ENCODE assay signal across 1 cellular context in genomic region chr11:67317365-67318238, GRCh38.
TF ChIP-seq lines count a peak whose summit lies in the region.

No MANE protein-coding gene starts in this region.

TF ChIP-seq in HepG2, 621 proteins besides CTCF, POLR2A, EP300 and RAD21 (continued from another document and continues in another):
- TF ChIP-seq, protein P1, sequence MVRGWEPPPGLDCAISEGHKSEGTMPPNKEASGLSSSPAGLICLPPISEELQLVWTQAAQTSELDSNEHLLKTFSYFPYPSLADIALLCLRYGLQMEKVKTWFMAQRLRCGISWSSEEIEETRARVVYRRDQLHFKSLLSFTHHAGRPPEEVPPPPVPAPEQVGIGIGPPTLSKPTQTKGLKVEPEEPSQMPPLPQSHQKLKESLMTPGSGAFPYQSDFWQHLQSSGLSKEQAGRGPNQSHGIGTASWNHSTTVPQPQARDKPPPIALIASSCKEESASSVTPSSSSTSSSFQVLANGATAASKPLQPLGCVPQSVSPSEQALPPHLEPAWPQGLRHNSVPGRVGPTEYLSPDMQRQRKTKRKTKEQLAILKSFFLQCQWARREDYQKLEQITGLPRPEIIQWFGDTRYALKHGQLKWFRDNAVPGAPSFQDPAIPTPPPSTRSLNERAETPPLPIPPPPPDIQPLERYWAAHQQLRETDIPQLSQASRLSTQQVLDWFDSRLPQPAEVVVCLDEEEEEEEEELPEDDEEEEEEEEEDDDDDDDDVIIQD (CRISPR knock-in tag; IDR thresholded peaks at IDR 0.05; ENCODE audit: low read depth), result no peak
- peak; percentile 69 for TF ChIP-seq SUZ12 (IDR thresholded peaks at IDR 0.05; ENCODE audit: low read depth, low read length)
- peak; percentile 78 for TF ChIP-seq KMT2B (CRISPR knock-in tag; IDR thresholded peaks at IDR 0.05)
- no peak for TF ChIP-seq RARG (CRISPR knock-in tag; IDR thresholded peaks at IDR 0.05; ENCODE audit: low read depth)
- TF ChIP-seq, protein P2, sequence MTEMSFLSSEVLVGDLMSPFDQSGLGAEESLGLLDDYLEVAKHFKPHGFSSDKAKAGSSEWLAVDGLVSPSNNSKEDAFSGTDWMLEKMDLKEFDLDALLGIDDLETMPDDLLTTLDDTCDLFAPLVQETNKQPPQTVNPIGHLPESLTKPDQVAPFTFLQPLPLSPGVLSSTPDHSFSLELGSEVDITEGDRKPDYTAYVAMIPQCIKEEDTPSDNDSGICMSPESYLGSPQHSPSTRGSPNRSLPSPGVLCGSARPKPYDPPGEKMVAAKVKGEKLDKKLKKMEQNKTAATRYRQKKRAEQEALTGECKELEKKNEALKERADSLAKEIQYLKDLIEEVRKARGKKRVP (CRISPR knock-in tag; IDR thresholded peaks at IDR 0.05), result no peak; a peak in 1 of 4 replicates
- TF ChIP-seq BRD4 (CRISPR knock-in tag; IDR thresholded peaks at IDR 0.05), result no peak; the same call in 1 of the 2 replicates
- TF ChIP-seq FOXC1 (CRISPR knock-in tag; IDR thresholded peaks at IDR 0.05; ENCODE audit: borderline replicate concordance), result peak; percentile 63; the same call in 1 of the 2 replicates
- TF ChIP-seq ZNF7 (CRISPR knock-in tag; IDR thresholded peaks at IDR 0.05), result no peak
- peak; percentile 49; the same call in 1 of the 2 replicates for TF ChIP-seq ZNF335 (CRISPR knock-in tag; IDR thresholded peaks at IDR 0.05)
- no peak for TF ChIP-seq AGO2 (optimal IDR thresholded peaks at IDR 0.05; ENCODE audit: low read depth, low read length)
- no peak for TF ChIP-seq CEBPB (IDR thresholded peaks at IDR 0.05; ENCODE audit: borderline replicate concordance, low read depth, low read length)
- TF ChIP-seq NONO (IDR thresholded peaks at IDR 0.05), result no peak
- TF ChIP-seq NONO (CRISPR knock-in tag; conservative IDR thresholded peaks at IDR 0.05), result peak; percentile 84
- no peak; the same call in 1 of the 2 replicates for TF ChIP-seq ZBTB44 (CRISPR knock-in tag; IDR thresholded peaks at IDR 0.05)
- TF ChIP-seq DBP (CRISPR knock-in tag; IDR thresholded peaks at IDR 0.05; ENCODE audit: not compliant biosample characterization), result no peak
- TF ChIP-seq EED (CRISPR knock-in tag; IDR thresholded peaks at IDR 0.05), result peak; percentile 96
- no peak; the same call in 1 of the 2 replicates for TF ChIP-seq TGIF2 (CRISPR knock-in tag; IDR thresholded peaks at IDR 0.05)
- TF ChIP-seq, protein P3, sequence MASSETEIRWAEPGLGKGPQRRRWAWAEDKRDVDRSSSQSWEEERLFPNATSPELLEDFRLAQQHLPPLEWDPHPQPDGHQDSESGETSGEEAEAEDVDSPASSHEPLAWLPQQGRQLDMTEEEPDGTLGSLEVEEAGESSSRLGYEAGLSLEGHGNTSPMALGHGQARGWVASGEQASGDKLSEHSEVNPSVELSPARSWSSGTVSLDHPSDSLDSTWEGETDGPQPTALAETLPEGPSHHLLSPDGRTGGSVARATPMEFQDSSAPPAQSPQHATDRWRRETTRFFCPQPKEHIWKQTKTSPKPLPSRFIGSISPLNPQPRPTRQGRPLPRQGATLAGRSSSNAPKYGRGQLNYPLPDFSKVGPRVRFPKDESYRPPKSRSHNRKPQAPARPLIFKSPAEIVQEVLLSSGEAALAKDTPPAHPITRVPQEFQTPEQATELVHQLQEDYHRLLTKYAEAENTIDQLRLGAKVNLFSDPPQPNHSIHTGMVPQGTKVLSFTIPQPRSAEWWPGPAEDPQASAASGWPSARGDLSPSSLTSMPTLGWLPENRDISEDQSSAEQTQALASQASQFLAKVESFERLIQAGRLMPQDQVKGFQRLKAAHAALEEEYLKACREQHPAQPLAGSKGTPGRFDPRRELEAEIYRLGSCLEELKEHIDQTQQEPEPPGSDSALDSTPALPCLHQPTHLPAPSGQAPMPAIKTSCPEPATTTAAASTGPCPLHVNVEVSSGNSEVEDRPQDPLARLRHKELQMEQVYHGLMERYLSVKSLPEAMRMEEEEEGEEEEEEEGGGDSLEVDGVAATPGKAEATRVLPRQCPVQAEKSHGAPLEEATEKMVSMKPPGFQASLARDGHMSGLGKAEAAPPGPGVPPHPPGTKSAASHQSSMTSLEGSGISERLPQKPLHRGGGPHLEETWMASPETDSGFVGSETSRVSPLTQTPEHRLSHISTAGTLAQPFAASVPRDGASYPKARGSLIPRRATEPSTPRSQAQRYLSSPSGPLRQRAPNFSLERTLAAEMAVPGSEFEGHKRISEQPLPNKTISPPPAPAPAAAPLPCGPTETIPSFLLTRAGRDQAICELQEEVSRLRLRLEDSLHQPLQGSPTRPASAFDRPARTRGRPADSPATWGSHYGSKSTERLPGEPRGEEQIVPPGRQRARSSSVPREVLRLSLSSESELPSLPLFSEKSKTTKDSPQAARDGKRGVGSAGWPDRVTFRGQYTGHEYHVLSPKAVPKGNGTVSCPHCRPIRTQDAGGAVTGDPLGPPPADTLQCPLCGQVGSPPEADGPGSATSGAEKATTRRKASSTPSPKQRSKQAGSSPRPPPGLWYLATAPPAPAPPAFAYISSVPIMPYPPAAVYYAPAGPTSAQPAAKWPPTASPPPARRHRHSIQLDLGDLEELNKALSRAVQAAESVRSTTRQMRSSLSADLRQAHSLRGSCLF (CRISPR knock-in tag; IDR thresholded peaks at IDR 0.05; ENCODE audit: borderline replicate concordance), result no peak
- TF ChIP-seq ZNF850 (CRISPR knock-in tag; conservative IDR thresholded peaks at IDR 0.05), result no peak
- no peak for TF ChIP-seq SYNCRIP (IDR thresholded peaks at IDR 0.05; ENCODE audit: insufficient read depth, low read depth, low read length)
- TF ChIP-seq YY1 (IDR thresholded peaks at IDR 0.05; ENCODE audit: insufficient read depth, insufficient replicate concordance, low read depth, low read length), result peak; percentile 60
- TF ChIP-seq ZNF704 (CRISPR knock-in tag; IDR thresholded peaks at IDR 0.05; ENCODE audit: borderline replicate concordance), result no peak; the same call in 1 of the 2 replicates
- no peak for TF ChIP-seq HMGA1 (CRISPR knock-in tag; conservative IDR thresholded peaks at IDR 0.05)
- TF ChIP-seq ETV5 (CRISPR knock-in tag; IDR thresholded peaks at IDR 0.05; ENCODE audit: borderline replicate concordance), result peak; percentile 65
- peak; percentile 32; the same call in 1 of the 2 replicates for TF ChIP-seq HOXA5 (CRISPR knock-in tag; IDR thresholded peaks at IDR 0.05)
- TF ChIP-seq KDM1A (CRISPR knock-in tag; IDR thresholded peaks at IDR 0.05), result no peak
- peak; percentile 42; the same call in 1 of the 2 replicates for TF ChIP-seq MYC (CRISPR knock-in tag; IDR thresholded peaks at IDR 0.05; ENCODE audit: borderline replicate concordance)
- TF ChIP-seq, protein P4, sequence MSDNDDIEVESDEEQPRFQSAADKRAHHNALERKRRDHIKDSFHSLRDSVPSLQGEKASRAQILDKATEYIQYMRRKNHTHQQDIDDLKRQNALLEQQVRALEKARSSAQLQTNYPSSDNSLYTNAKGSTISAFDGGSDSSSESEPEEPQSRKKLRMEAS (IDR thresholded peaks at IDR 0.05), result peak; percentile 68
- peak; percentile 85; the same call in 1 of the 2 replicates for TF ChIP-seq STAT6 (CRISPR knock-in tag; IDR thresholded peaks at IDR 0.05; ENCODE audit: borderline replicate concordance)
- TF ChIP-seq DRAP1 (CRISPR knock-in tag; IDR thresholded peaks at IDR 0.05), result peak; percentile 47; the same call in 1 of the 2 replicates
- TF ChIP-seq NPAS2 (CRISPR knock-in tag; IDR thresholded peaks at IDR 0.05; ENCODE audit: borderline replicate concordance), result no peak
- TF ChIP-seq MLLT10 (CRISPR knock-in tag; IDR thresholded peaks at IDR 0.05), result no peak
- TF ChIP-seq, protein P5, sequence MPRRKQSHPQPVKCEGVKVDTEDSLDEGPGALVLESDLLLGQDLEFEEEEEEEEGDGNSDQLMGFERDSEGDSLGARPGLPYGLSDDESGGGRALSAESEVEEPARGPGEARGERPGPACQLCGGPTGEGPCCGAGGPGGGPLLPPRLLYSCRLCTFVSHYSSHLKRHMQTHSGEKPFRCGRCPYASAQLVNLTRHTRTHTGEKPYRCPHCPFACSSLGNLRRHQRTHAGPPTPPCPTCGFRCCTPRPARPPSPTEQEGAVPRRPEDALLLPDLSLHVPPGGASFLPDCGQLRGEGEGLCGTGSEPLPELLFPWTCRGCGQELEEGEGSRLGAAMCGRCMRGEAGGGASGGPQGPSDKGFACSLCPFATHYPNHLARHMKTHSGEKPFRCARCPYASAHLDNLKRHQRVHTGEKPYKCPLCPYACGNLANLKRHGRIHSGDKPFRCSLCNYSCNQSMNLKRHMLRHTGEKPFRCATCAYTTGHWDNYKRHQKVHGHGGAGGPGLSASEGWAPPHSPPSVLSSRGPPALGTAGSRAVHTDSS (CRISPR knock-in tag; conservative IDR thresholded peaks at IDR 0.05), result no peak
- TF ChIP-seq STAT5B (CRISPR knock-in tag; IDR thresholded peaks at IDR 0.05), result no peak
- TF ChIP-seq PAX8 (CRISPR knock-in tag; IDR thresholded peaks at IDR 0.05; ENCODE audit: borderline replicate concordance), result peak; percentile 82; the same call in 1 of the 2 replicates
- 0 out of 2 replicates have a peak, but pooled peaks have one; percentile 59 for TF ChIP-seq ZNF124 (CRISPR knock-in tag; IDR thresholded peaks at IDR 0.05)
- no peak for TF ChIP-seq LCORL (IDR thresholded peaks at IDR 0.05)
- peak; percentile 54; the same call in 1 of the 2 replicates for TF ChIP-seq LCORL (CRISPR knock-in tag; IDR thresholded peaks at IDR 0.05)
- TF ChIP-seq TERF1 (CRISPR knock-in tag; IDR thresholded peaks at IDR 0.05), result no peak
- no peak for TF ChIP-seq NR1H2 (CRISPR knock-in tag; IDR thresholded peaks at IDR 0.05; ENCODE audit: borderline replicate concordance, low read depth)
- TF ChIP-seq FOSL2 (CRISPR knock-in tag; IDR thresholded peaks at IDR 0.05), result no peak
